In genomic region chr22:29716814-29717213, GRCh38 we compare ENCODE assay signal across 9 cellular contexts. TPM values are rescaled to one million over a fixed set of nuclear protein-coding genes. Genes with fewer than 3 reads are reported as not detected.
DNase-seq lines count a peak whose midpoint lies in the region; ATAC-seq and TF ChIP-seq lines count a peak whose summit lies in the region.
"Had no signal": no experiment of that assay in that cellular context is flagged by ENCODE, and none has a peak within 500 bp of the region (broad histone marks: within the 10 kb centered on the region; RNA-seq: fewer than 3 reads in every experiment).

No MANE protein-coding gene starts in this region.

- no peak overlapping the region for H4K5ac ChIP-seq in mesendoderm (ENCODE audit: low read length)

- WGBS in mesendoderm (ENCODE audit: extremely low coverage, insufficient coverage, low lambda C conversion rate) = no CpG with 5 or more reads among the region's 4 CpGs

- no peak overlapping the region for H3K9ac ChIP-seq in mesendoderm (ENCODE audit: low read length)

- ATAC-seq in HG03280 (IDR thresholded peaks at IDR 0.05; ENCODE audit: unreplicated experiment) = no peak
- ATAC-seq: T-cell had no signal

- intact Hi-C loops in OCI-LY7 (cut with micrococcal nuclease; ENCODE audit: unreplicated experiment) = no loop called here

- no peaks in the 10 kb centered on the region for H4K20me1 ChIP-seq in OCI-LY7 (ENCODE audit: insufficient read depth, low read length)

- H3K27ac ChIP-seq in OCI-LY7 (ENCODE audit: low read depth, low read length, poor library complexity, severe bottlenecking) = no peak overlapping the region
- H3K27ac ChIP-seq in mesendoderm (ENCODE audit: low read depth, low read length) = no peak overlapping the region

- H2BK5ac ChIP-seq in mesendoderm (ENCODE audit: low read length) = no peak overlapping the region

- no peak for TF ChIP-seq CTCF in OCI-LY7 (conservative IDR thresholded peaks at IDR 0.05; ENCODE audit: low read length)

- H4K8ac ChIP-seq in mesendoderm (ENCODE audit: low read depth, low read length) = no peak overlapping the region

- H3K4me3 ChIP-seq in OCI-LY7 (ENCODE audit: low read depth, low read length, poor library complexity, severe bottlenecking) = no peak overlapping the region
- no peak overlapping the region for H3K4me3 ChIP-seq in mesendoderm (ENCODE audit: low read length)

- H3K36me3 ChIP-seq in OCI-LY7 (ENCODE audit: insufficient read depth, low read length) (no peaks in the 10 kb centered on the region), mesendoderm (ENCODE audit: control insufficient read depth, insufficient read depth, low read length) (no peaks in the 10 kb centered on the region)

- no peak overlapping the region for H2BK15ac ChIP-seq in mesendoderm (replicated peaks; ENCODE audit: low read depth)

- H3K79me2 ChIP-seq in OCI-LY7 (ENCODE audit: insufficient read depth, low read depth, low read length) (no peaks in the 10 kb centered on the region), mesendoderm (ENCODE audit: control insufficient read depth, insufficient read depth, low read length) (no peaks in the 10 kb centered on the region)

- H2BK120ac ChIP-seq in mesendoderm (ENCODE audit: low read depth, low read length) = no peak overlapping the region

- no peak overlapping the region for H3K18ac ChIP-seq in mesendoderm (ENCODE audit: low read length)

- POLR2A ChIA-PET in OCI-LY7 (lab: Charles Lee) = no interaction called here

- no peak overlapping the region for H2AFZ ChIP-seq in OCI-LY7 (ENCODE audit: low read length)

- no peaks in the 10 kb centered on the region for H3K9me3 ChIP-seq in OCI-LY7 (ENCODE audit: low read length)

- DNase-seq in SIG-M5 treated with dmso at 0.1 percent for 504 hours (lab: John Stamatoyannopoulos, UW; ENCODE audit: unreplicated experiment) = peak; percentile 26
- no peak for DNase-seq in SIG-M5 (lab: John Stamatoyannopoulos, UW)
- DNase-seq in OCI-LY7 (ENCODE audit: low spot score) = peak; percentile 42
- DNase-seq in dermis blood vessel endothelial cell = peak; percentile 88
- peak; percentile 90 for DNase-seq in mesendoderm
- no peak for DNase-seq in NCI-H226
- no peak for DNase-seq in SKM-1 (lab: John Stamatoyannopoulos, UW; ENCODE audit: unreplicated experiment)

- H3K4me1 ChIP-seq in OCI-LY7 (ENCODE audit: insufficient read depth, low read length, poor library complexity, severe bottlenecking) (no peaks in the 10 kb centered on the region), mesendoderm (ENCODE audit: control insufficient read depth, low read depth, low read length) (no peaks in the 10 kb centered on the region)

- no TSS peak for BruUV-seq in OCI-LY7 (replicated peaks; lab: Mats Ljungman, UMichigan)

- H3K4me2 ChIP-seq in OCI-LY7 (ENCODE audit: low read length) (no peak overlapping the region), mesendoderm (ENCODE audit: low read length) (no peak overlapping the region)

- H3K56ac ChIP-seq in mesendoderm (ENCODE audit: low read length) = no peak overlapping the region

- no peak overlapping the region for H3K4ac ChIP-seq in mesendoderm (ENCODE audit: low read depth, low read length)

- H3K27me3 ChIP-seq in mesendoderm (ENCODE audit: insufficient read depth, low read length, poor library complexity) = peaks cover 22% of the 10 kb centered on the region

- H3K79me1 ChIP-seq in mesendoderm (ENCODE audit: low read length) = no peaks in the 10 kb centered on the region

- no peaks in the 10 kb centered on the region for H3K9me2 ChIP-seq in OCI-LY7 (ENCODE audit: insufficient read depth, low read length)

- H2AK5ac ChIP-seq in mesendoderm (ENCODE audit: low read length) = no peak overlapping the region

- H3K23ac ChIP-seq in mesendoderm (ENCODE audit: low read length) = no peak overlapping the region

- CTCF ChIA-PET in OCI-LY7 (lab: Charles Lee; ENCODE audit: unreplicated experiment) = no interaction called here

RNA-seq across cellular contexts. Expression of gene CABP7, which starts 3.0 kb away (rescaled TPM):
- 0.06 and 0.23 TPM in 2 replicates for total RNA-seq in OCI-LY7 (2014; rRNA removed; shearing (Covaris generic))
- total RNA-seq in OCI-LY7 (2022) = 0.18 TPM in 1 of 2 replicates, not detected in the other
- not detected in 2 replicates for total RNA-seq in dermis blood vessel endothelial cell
- 0.03 TPM for polyA plus RNA-seq in mesendoderm (2013, experiment 1 of 2)
- polyA plus RNA-seq in mesendoderm (2013, experiment 2 of 2) = 0.01 TPM

RNA-seq across cellular contexts. Expression of gene ZMAT5, which starts 50.0 kb away (rescaled TPM):
- 19.1 and 22.1 TPM in 2 replicates for total RNA-seq in OCI-LY7 (2014; rRNA removed; shearing (Covaris generic))
- 20.4 and 21.2 TPM in 2 replicates for total RNA-seq in OCI-LY7 (2022)
- 21.5 and 23.5 TPM in 2 replicates for total RNA-seq in dermis blood vessel endothelial cell
- 10.6 TPM for polyA plus RNA-seq in mesendoderm (2013, experiment 1 of 2)
- polyA plus RNA-seq in mesendoderm (2013, experiment 2 of 2) = 11.3 TPM

RNA-seq across cellular contexts. Expression of gene UQCR10, which starts 50.4 kb away (rescaled TPM):
- total RNA-seq in OCI-LY7 (2014; rRNA removed; shearing (Covaris generic)) = 85.9 and 108 TPM in 2 replicates
- total RNA-seq in OCI-LY7 (2022) (104 and 111 TPM in 2 replicates), dermis blood vessel endothelial cell (50.5 and 67.6 TPM in 2 replicates)
- polyA plus RNA-seq in mesendoderm (2013, experiment 1 of 2) = 135 TPM
- polyA plus RNA-seq in mesendoderm (2013, experiment 2 of 2) = 136 TPM

Comparison
In these comparisons a context has a peak if more than half of its experiments do, and no peak if none do; other contexts are left out.
1. DNase-seq: peak in SIG-M5 treated with dmso at 0.1 percent for 504 hours (single experiment), OCI-LY7 (single experiment), dermis blood vessel endothelial cell (single experiment) and mesendoderm (single experiment); none in SIG-M5 (single experiment), NCI-H226 (single experiment) and SKM-1 (single experiment).